In genomic region chr3:13263770-13264467, GRCh38 we compare ENCODE assay signal across 1 cellular context.
TF ChIP-seq lines count a peak whose summit lies in the region.

No MANE protein-coding gene starts in this region.

TF ChIP-seq in HepG2, 621 proteins besides CTCF, POLR2A, EP300 and RAD21 (continued from another document and continues in another):
- TF ChIP-seq HMG20A (CRISPR knock-in tag; IDR thresholded peaks at IDR 0.05; ENCODE audit: borderline replicate concordance) (peak; percentile 50; the same call in 1 of the 2 replicates), GZF1 (CRISPR knock-in tag; IDR thresholded peaks at IDR 0.05) (0 out of 2 replicates have a peak, but pooled peaks have one; percentile 40), CAMTA2 (CRISPR knock-in tag; IDR thresholded peaks at IDR 0.05; ENCODE audit: borderline replicate concordance) (no peak), ZC3H4 (CRISPR knock-in tag; IDR thresholded peaks at IDR 0.05; ENCODE audit: borderline replicate concordance) (no peak), PHF20 (CRISPR knock-in tag; IDR thresholded peaks at IDR 0.05) (peak; percentile 29; the same call in 1 of the 2 replicates), ZSCAN12 (CRISPR knock-in tag; IDR thresholded peaks at IDR 0.05) (0 out of 2 replicates have a peak, but pooled peaks have one; percentile 24), ZNF136 (CRISPR knock-in tag; IDR thresholded peaks at IDR 0.05; ENCODE audit: low read depth) (0 out of 2 replicates have a peak, but pooled peaks have one; percentile 21), IRX3 (CRISPR knock-in tag; IDR thresholded peaks at IDR 0.05; ENCODE audit: borderline replicate concordance, low read depth) (0 out of 2 replicates have a peak, but pooled peaks have one; percentile 37), SMYD3 (CRISPR knock-in tag; IDR thresholded peaks at IDR 0.05) (no peak), ZNF550 (CRISPR knock-in tag; IDR thresholded peaks at IDR 0.05; ENCODE audit: borderline replicate concordance) (no peak), ZNF770 (CRISPR knock-in tag; IDR thresholded peaks at IDR 0.05) (peak; percentile 80), SRSF9 (IDR thresholded peaks at IDR 0.05; ENCODE audit: borderline replicate concordance, insufficient read depth, low read depth, low read length, poor library complexity, severe bottlenecking) (no peak), ZNF724P (CRISPR knock-in tag; IDR thresholded peaks at IDR 0.05; ENCODE audit: borderline replicate concordance) (peak; percentile 67; the same call in 1 of the 2 replicates), ZNF124 (CRISPR knock-in tag; IDR thresholded peaks at IDR 0.05) (peak; percentile 60; the same call in 1 of the 2 replicates), NR2C2 (CRISPR knock-in tag; IDR thresholded peaks at IDR 0.05; ENCODE audit: borderline replicate concordance) (no peak), TFDP1 (CRISPR knock-in tag; IDR thresholded peaks at IDR 0.05; ENCODE audit: borderline replicate concordance) (peak; percentile 73), ZNF44 (CRISPR knock-in tag; IDR thresholded peaks at IDR 0.05) (no peak), NCOR1 (IDR thresholded peaks at IDR 0.05; ENCODE audit: borderline replicate concordance, low read length) (peak; percentile 27; the same call in 1 of the 2 replicates), ZGPAT (CRISPR knock-in tag; IDR thresholded peaks at IDR 0.05) (peak; percentile 86), ISX (CRISPR knock-in tag; conservative IDR thresholded peaks at IDR 0.05) (no peak), ZBTB34 (CRISPR knock-in tag; IDR thresholded peaks at IDR 0.05) (peak; percentile 77; the same call in 1 of the 2 replicates), ZNF205 (CRISPR knock-in tag; IDR thresholded peaks at IDR 0.05) (0 out of 2 replicates have a peak, but pooled peaks have one; percentile 37), ZNF260 (CRISPR knock-in tag; IDR thresholded peaks at IDR 0.05; ENCODE audit: borderline replicate concordance, low read depth) (no peak), FOXK1 (CRISPR knock-in tag; IDR thresholded peaks at IDR 0.05; ENCODE audit: borderline replicate concordance, low read depth) (0 out of 2 replicates have a peak, but pooled peaks have one; percentile 3), ZFP36L1 (CRISPR knock-in tag; IDR thresholded peaks at IDR 0.05) (peak; percentile 55; the same call in 1 of the 2 replicates), LBX2 (CRISPR knock-in tag; IDR thresholded peaks at IDR 0.05; ENCODE audit: borderline replicate concordance) (no peak), RNF2 (conservative IDR thresholded peaks at IDR 0.05; ENCODE audit: low read depth) (peak; percentile 72; the same call in 1 of the 2 replicates), TSC22D2 (CRISPR knock-in tag; IDR thresholded peaks at IDR 0.05; ENCODE audit: borderline replicate concordance) (no peak), SKIL (CRISPR knock-in tag; IDR thresholded peaks at IDR 0.05; ENCODE audit: borderline replicate concordance) (peak; percentile 60; the same call in 1 of the 2 replicates), ZNF749 (CRISPR knock-in tag; IDR thresholded peaks at IDR 0.05; ENCODE audit: borderline replicate concordance) (no peak; the same call in 1 of the 2 replicates), BCL3 (CRISPR knock-in tag; IDR thresholded peaks at IDR 0.05) (no peak), MAFF (IDR thresholded peaks at IDR 0.05; ENCODE audit: low read depth, low read length) (no peak), SMARCC2 (IDR thresholded peaks at IDR 0.05) (no peak), DRAP1 (CRISPR knock-in tag; IDR thresholded peaks at IDR 0.05) (no peak), NFE2 (CRISPR knock-in tag; IDR thresholded peaks at IDR 0.05) (no peak), RFXAP (CRISPR knock-in tag; IDR thresholded peaks at IDR 0.05; ENCODE audit: borderline replicate concordance) (no peak; the same call in 1 of the 2 replicates), ARNT (IDR thresholded peaks at IDR 0.05) (no peak), MED13 (CRISPR knock-in tag; IDR thresholded peaks at IDR 0.05) (0 out of 2 replicates have a peak, but pooled peaks have one; percentile 32), RORA (CRISPR knock-in tag; IDR thresholded peaks at IDR 0.05) (no peak), KLF15 (CRISPR knock-in tag; IDR thresholded peaks at IDR 0.05; ENCODE audit: borderline replicate concordance) (no peak), SRSF1 (optimal IDR thresholded peaks at IDR 0.05; ENCODE audit: low read depth, low read length) (peak; percentile 58), BRCA1 (CRISPR knock-in tag; IDR thresholded peaks at IDR 0.05) (0 out of 2 replicates have a peak, but pooled peaks have one; percentile 41), EEA1 (CRISPR knock-in tag; IDR thresholded peaks at IDR 0.05; ENCODE audit: borderline replicate concordance) (no peak), THAP9 (CRISPR knock-in tag; IDR thresholded peaks at IDR 0.05; ENCODE audit: borderline replicate concordance) (peak; percentile 70; the same call in 1 of the 2 replicates), PAF1 (CRISPR knock-in tag; IDR thresholded peaks at IDR 0.05) (no peak), ZNF775 (CRISPR knock-in tag; IDR thresholded peaks at IDR 0.05; ENCODE audit: borderline replicate concordance) (no peak), RFX3 (CRISPR knock-in tag; IDR thresholded peaks at IDR 0.05) (no peak), ZNF781 (CRISPR knock-in tag; IDR thresholded peaks at IDR 0.05; ENCODE audit: borderline replicate concordance, not compliant biosample characterization) (no peak), ZBTB38 (CRISPR knock-in tag; IDR thresholded peaks at IDR 0.05) (peak; percentile 88; the same call in 1 of the 2 replicates), ZNF740 (CRISPR knock-in tag; IDR thresholded peaks at IDR 0.05) (no peak), CC2D1A (CRISPR knock-in tag; IDR thresholded peaks at IDR 0.05) (no peak), ZSCAN25 (CRISPR knock-in tag; IDR thresholded peaks at IDR 0.05) (no peak), ZFAT (CRISPR knock-in tag; conservative IDR thresholded peaks at IDR 0.05) (no peak), ZNF468 (CRISPR knock-in tag; IDR thresholded peaks at IDR 0.05) (no peak), MEIS1 (CRISPR knock-in tag; IDR thresholded peaks at IDR 0.05; ENCODE audit: borderline replicate concordance) (peak; percentile 33; the same call in 1 of the 2 replicates), ZKSCAN8 (CRISPR knock-in tag; IDR thresholded peaks at IDR 0.05; ENCODE audit: borderline replicate concordance) (peak; percentile 52; the same call in 1 of the 2 replicates), REXO4 (CRISPR knock-in tag; IDR thresholded peaks at IDR 0.05; ENCODE audit: borderline replicate concordance) (no peak), CENPX (CRISPR knock-in tag; IDR thresholded peaks at IDR 0.05) (no peak), ZNF709 (CRISPR knock-in tag; IDR thresholded peaks at IDR 0.05) (no peak)
